In the genomic region with DNA sequence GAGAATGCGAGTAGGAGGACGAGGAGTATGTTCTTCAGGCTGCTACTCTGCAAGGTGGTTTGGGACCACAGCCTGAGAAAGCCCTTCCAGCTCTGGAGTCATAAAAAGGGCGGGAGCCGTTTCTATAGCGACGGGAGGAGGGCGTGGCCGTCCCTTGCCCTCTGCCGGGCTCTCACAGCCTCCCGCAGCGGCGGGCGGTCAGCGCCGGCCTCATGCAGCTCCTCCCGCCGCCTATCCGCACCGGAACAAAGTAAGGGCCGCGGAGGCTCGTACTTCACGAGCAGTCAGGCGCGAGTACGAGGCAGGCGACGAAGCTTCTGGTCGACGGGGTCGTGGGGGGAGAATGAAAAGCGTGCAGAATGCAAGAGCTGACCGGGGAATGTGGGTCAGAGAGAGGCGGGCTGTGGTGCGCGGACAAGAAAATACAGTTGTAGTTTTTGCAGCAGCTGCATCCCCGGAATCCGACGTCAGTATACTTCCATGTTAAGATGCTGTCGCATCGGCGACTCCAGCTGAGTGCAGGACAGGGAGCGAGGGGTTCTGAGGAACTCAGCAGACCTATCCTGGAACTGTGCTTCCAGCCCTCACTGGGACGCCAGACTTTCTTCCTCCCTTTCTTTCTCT, we compare ENCODE assay signal across 1 cellular context.
TF ChIP-seq lines count a peak whose summit lies in the region.

A gene with protein sequence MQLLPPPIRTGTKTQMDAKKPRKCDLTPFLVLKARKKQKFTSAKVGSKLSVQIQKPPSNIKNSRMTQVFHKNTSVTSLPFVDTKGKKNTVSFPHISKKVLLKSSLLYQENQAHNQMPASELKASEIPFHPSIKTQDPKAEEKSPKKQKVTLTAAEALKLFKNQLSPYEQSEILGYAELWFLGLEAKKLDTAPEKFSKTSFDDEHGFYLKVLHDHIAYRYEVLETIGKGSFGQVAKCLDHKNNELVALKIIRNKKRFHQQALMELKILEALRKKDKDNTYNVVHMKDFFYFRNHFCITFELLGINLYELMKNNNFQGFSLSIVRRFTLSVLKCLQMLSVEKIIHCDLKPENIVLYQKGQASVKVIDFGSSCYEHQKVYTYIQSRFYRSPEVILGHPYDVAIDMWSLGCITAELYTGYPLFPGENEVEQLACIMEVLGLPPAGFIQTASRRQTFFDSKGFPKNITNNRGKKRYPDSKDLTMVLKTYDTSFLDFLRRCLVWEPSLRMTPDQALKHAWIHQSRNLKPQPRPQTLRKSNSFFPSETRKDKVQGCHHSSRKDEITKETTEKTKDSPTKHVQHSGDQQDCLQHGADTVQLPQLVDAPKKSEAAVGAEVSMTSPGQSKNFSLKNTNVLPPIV (plus strand): TSS at position 175 of the 624 bp plus-strand sequence. CDS start 38 bp downstream, at position 213.

TF ChIP-seq in SK-N-SH, 30 proteins besides CTCF, POLR2A, EP300 and RAD21 (continued from another document):
- TF ChIP-seq, protein P1, sequence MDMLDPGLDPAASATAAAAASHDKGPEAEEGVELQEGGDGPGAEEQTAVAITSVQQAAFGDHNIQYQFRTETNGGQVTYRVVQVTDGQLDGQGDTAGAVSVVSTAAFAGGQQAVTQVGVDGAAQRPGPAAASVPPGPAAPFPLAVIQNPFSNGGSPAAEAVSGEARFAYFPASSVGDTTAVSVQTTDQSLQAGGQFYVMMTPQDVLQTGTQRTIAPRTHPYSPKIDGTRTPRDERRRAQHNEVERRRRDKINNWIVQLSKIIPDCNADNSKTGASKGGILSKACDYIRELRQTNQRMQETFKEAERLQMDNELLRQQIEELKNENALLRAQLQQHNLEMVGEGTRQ (IDR thresholded peaks at IDR 0.05; ENCODE audit: borderline replicate concordance, low read depth, low read length), result no peak
- TF ChIP-seq NFIC (IDR thresholded peaks at IDR 0.05; ENCODE audit: borderline replicate concordance), result no peak
